In genomic region chr17:75019710-75020109, GRCh38 we compare ENCODE assay signal across 15 cellular contexts. TPM values are rescaled to one million over a fixed set of nuclear protein-coding genes. Genes with fewer than 3 reads are reported as not detected.
"Had no signal": no experiment of that assay in that cellular context is flagged by ENCODE, and none has a peak within 500 bp of the region (broad histone marks: within the 10 kb centered on the region; RNA-seq: fewer than 3 reads in every experiment).

No MANE protein-coding gene starts in this region.

- H3K9me3 Mint-ChIP-seq: activated B cell treated with CpG ODN at 0.5 μM for 24 hours; activated CD4-positive, alpha-beta memory T cell treated with anti-CD3 and anti-CD28 coated beads for 36 hours; neural crest cell; stimulated activated naive B cell treated with anti-CD40 and anti-IgM and Interleukin-4, amounts not matched to agents 10 μg/mL and 1 μg/mL and 100 μg/mL, for 72 hours had no signal

- H3K4me3 Mint-ChIP-seq: activated B cell treated with CpG ODN at 0.5 μM for 24 hours; activated CD4-positive, alpha-beta memory T cell treated with anti-CD3 and anti-CD28 coated beads for 36 hours; activated naive CD8-positive, alpha-beta T cell; neural crest cell; stimulated activated naive B cell treated with anti-CD40 and anti-IgM and Interleukin-4, amounts not matched to agents 10 μg/mL and 1 μg/mL and 100 μg/mL, for 72 hours had no signal

- H3K9me3 ChIP-seq: left lung, tibial artery, vagina had no signal

- H3K27me3 ChIP-seq: left lung, tibial artery, vagina had no signal

- H3K27ac Mint-ChIP-seq: activated B cell treated with CpG ODN at 0.5 μM for 24 hours; activated CD4-positive, alpha-beta memory T cell treated with anti-CD3 and anti-CD28 coated beads for 36 hours; activated naive CD8-positive, alpha-beta T cell; stimulated activated naive B cell treated with anti-CD40 and anti-IgM and Interleukin-4, amounts not matched to agents 10 μg/mL and 1 μg/mL and 100 μg/mL, for 72 hours had no signal

- H3K4me3 ChIP-seq: left lung, smooth muscle cell, tibial artery, vagina had no signal

- H3K4me1 ChIP-seq: left lung, tibial artery, vagina had no signal

- H3K4me2 ChIP-seq: smooth muscle cell had no signal

- DNase-seq: activated B cell treated with CpG ODN at 0.5 μM for 24 hours; activated CD4-positive, alpha-beta memory T cell treated with anti-CD3 and anti-CD28 coated beads for 36 hours; activated CD4-positive, alpha-beta T cell treated with anti-CD3 and anti-CD28 coated beads for 4 hours; activated T-cell treated with anti-CD3 and anti-CD28 coated beads for 4 hours; amniotic stem cell; foreskin melanocyte; kidney; left lung; stimulated activated CD4-positive, alpha-beta T cell treated with anti-CD3 and anti-CD28 coated beads, Interleukin-4, amount 100 ng/mL, for 4 hours; stimulated activated naive B cell treated with anti-CD40 and anti-IgM and Interleukin-4, amounts not matched to agents 10 μg/mL and 1 μg/mL and 100 μg/mL, for 72 hours; tibial artery had no signal

- H3K27ac ChIP-seq: left lung, tibial artery, vagina had no signal

- H3K27me3 Mint-ChIP-seq: activated B cell treated with CpG ODN at 0.5 μM for 24 hours; activated CD4-positive, alpha-beta memory T cell treated with anti-CD3 and anti-CD28 coated beads for 36 hours; activated naive CD8-positive, alpha-beta T cell; stimulated activated naive B cell treated with anti-CD40 and anti-IgM and Interleukin-4, amounts not matched to agents 10 μg/mL and 1 μg/mL and 100 μg/mL, for 72 hours had no signal

RNA-seq across cellular contexts. Expression of gene CDR2L, which starts 32.3 kb away (rescaled TPM):
- total RNA-seq: activated B cell treated with CpG ODN at 0.5 μM for 24 hours had no signal
